In the genomic region with DNA sequence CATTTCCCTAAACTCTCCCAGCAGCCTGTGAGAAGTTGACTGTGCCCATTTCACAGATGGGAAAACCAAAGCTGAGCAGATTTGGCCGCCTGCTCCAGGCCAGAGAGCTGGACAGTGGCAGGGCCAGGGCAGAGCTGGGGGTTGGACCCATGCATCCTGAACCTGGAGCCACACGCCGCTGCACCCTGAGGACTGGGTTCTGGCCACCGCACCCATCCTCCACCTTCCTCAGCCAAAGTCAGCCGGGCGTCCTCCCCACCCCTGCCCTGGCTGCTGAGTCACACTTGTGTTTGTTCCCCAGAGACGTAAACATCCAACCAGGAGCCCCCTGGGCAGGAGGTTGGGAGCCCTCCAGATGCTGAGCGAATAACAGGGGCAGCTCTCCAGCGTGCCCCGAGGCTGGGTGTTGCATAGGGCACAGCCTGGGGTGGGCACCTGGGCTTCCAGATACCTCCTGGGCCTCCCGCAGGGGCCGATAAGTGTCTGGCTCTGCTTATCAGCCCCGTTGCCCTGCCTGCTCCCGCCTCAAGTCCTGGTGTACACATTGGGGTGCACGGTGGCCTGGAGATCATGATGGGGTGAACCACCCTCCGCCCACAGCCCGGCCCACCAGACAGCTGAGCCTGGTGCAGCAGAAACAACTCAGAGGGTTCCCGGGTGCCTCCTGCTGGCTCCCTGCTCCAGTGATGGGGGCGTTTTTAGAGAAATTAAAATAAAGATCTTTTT, we compare ENCODE assay signal across 17 cellular contexts. TPM values are rescaled to one million over a fixed set of nuclear protein-coding genes. Genes with fewer than 3 reads are reported as not detected.
A peak's percentile ranks its signal among the peaks of the same experiment; 100 is the strongest.
DNase-seq lines count a peak whose midpoint lies in the region; ATAC-seq lines count a peak whose summit lies in the region.
"Had no signal": no experiment of that assay in that cellular context is flagged by ENCODE, and none has a peak within 500 bp of the region (broad histone marks: within the 10 kb centered on the region; RNA-seq: fewer than 3 reads in every experiment).

No MANE protein-coding gene starts in this region.

- H3K27me3 Mint-ChIP-seq in dendritic cell treated with granulocyte-macrophage colony-stimulating factor and Interleukin-4, amounts not matched to agents 40 ng/mL and 50 ng/mL, for 4 days: peaks cover 14% of the 10 kb centered on the region
- H3K27me3 Mint-ChIP-seq: activated naive CD8-positive, alpha-beta T cell; CD4-positive, alpha-beta T cell had no signal

- H3K27ac Mint-ChIP-seq in dendritic cell treated with granulocyte-macrophage colony-stimulating factor and Interleukin-4, amounts not matched to agents 40 ng/mL and 50 ng/mL, for 4 days: peak overlapping the region; percentile 53
- H3K27ac Mint-ChIP-seq: activated naive CD8-positive, alpha-beta T cell; mesothelial cell of epicardium had no signal

- peak overlapping the region; percentile 51 for H3K27ac ChIP-seq in rectal smooth muscle tissue (ENCODE audit: low read depth, low read length)
- H3K27ac ChIP-seq: pancreas had no signal

- peak; percentile 70 for DNase-seq in Daoy (ENCODE audit: low read depth)
- DNase-seq in NCI-H2171 (lab: John Stamatoyannopoulos, UW): peak; percentile 51
- no peak for DNase-seq in AML-193 (lab: John Stamatoyannopoulos, UW)
- DNase-seq in HCEC 1CT: no peak
- DNase-seq: activated T-cell treated with anti-CD3 and anti-CD28 coated beads for 4 hours; CD4-positive, alpha-beta T cell; NCI-H1930; NCI-H524; stimulated activated naive CD4-positive, alpha-beta T cell treated with Interleukin-2 at 50 U/mL for 16 hours; T-helper 1 cell had no signal

- peaks cover 3% of the 10 kb centered on the region for H3K4me1 ChIP-seq in rectal smooth muscle tissue (ENCODE audit: control insufficient read depth, insufficient read depth, low read length)
- H3K4me1 ChIP-seq: pancreas had no signal

- no peaks in the 10 kb centered on the region for H3K27me3 ChIP-seq in rectal smooth muscle tissue (ENCODE audit: control insufficient read depth, insufficient read depth, low read length)
- H3K27me3 ChIP-seq: pancreas had no signal

- H3K4me3 ChIP-seq in rectal smooth muscle tissue (ENCODE audit: low read length): no peak overlapping the region
- H3K4me3 ChIP-seq: pancreas, smooth muscle cell had no signal

- H3K4me3 Mint-ChIP-seq in dendritic cell treated with granulocyte-macrophage colony-stimulating factor and Interleukin-4, amounts not matched to agents 40 ng/mL and 50 ng/mL, for 4 days: no peak overlapping the region
- H3K4me3 Mint-ChIP-seq: activated naive CD8-positive, alpha-beta T cell; CD4-positive, alpha-beta T cell; mesothelial cell of epicardium had no signal

- no peak for ATAC-seq in GM19452 (IDR thresholded peaks at IDR 0.05; ENCODE audit: unreplicated experiment)
- ATAC-seq: pancreas had no signal

- no peak overlapping the region for H3K9ac ChIP-seq in rectal smooth muscle tissue (ENCODE audit: low read length)

- peaks cover under 1% of the 10 kb centered on the region for H3K36me3 Mint-ChIP-seq in dendritic cell treated with granulocyte-macrophage colony-stimulating factor and Interleukin-4, amounts not matched to agents 40 ng/mL and 50 ng/mL, for 4 days (ENCODE audit: low read depth)
- H3K36me3 Mint-ChIP-seq: mesothelial cell of epicardium had no signal

- intact Hi-C loops in dendritic cell treated with granulocyte-macrophage colony-stimulating factor and Interleukin-4, amounts not matched to agents 40 ng/mL and 50 ng/mL, for 4 days (cut with micrococcal nuclease): no loop called here

- H3K36me3 ChIP-seq in rectal smooth muscle tissue (ENCODE audit: control insufficient read depth, insufficient read depth, low read length): no peaks in the 10 kb centered on the region
- H3K36me3 ChIP-seq: pancreas had no signal

- peaks cover 33% of the 10 kb centered on the region for H3K4me1 Mint-ChIP-seq in dendritic cell treated with granulocyte-macrophage colony-stimulating factor and Interleukin-4, amounts not matched to agents 40 ng/mL and 50 ng/mL, for 4 days (ENCODE audit: low read depth)

- H3K9me3 Mint-ChIP-seq in dendritic cell treated with granulocyte-macrophage colony-stimulating factor and Interleukin-4, amounts not matched to agents 40 ng/mL and 50 ng/mL, for 4 days: no peaks in the 10 kb centered on the region
- H3K9me3 Mint-ChIP-seq: CD4-positive, alpha-beta T cell; mesothelial cell of epicardium had no signal

RNA-seq across cellular contexts. Expression of a gene that starts 23.8 kb away (rescaled TPM):
- total RNA-seq in Daoy (2014; rRNA removed; shearing (Covaris generic)): 14.6 and 15.7 TPM in 2 replicates

Comparison
In these comparisons a context has a peak if more than half of its experiments do, and no peak if none do; other contexts are left out.
1. DNase-seq: peak in Daoy (single experiment) and NCI-H2171 (single experiment); none in AML-193 (0 of 2) and HCEC 1CT (single experiment).